ENCODE assay signal across 1 cellular context in the genomic region with DNA sequence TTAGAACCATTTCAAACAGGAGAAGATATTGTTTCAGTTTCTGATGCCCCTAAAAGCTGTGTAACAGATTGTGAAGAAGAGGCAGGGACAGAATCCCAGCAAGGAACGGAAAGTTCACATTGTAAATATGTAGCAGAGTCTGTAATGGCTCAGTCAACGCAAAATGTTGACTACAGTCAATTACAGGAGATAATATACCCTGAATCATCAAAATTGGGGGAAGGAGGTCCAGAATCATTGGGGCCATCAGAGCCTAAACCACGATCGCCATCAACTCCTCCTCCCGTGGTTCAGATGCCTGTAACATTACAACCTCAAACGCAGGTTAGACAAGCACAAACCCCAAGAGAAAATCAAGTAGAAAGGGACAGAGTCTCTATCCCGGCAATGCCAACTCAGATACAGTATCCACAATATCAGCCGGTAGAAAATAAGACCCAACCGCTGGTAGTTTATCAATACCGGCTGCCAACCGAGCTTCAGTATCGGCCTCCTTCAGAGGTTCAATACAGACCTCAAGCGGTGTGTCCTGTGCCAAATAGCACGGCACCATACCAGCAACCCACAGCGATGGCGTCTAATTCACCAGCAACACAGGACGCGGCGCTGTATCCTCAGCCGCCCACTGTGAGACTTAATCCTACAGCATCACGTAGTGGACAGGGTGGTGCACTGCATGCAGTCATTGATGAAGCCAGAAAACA.
TF ChIP-seq lines count a peak whose summit lies in the region.

No MANE protein-coding gene starts in this region.

TF ChIP-seq in HEK293, 187 proteins besides CTCF, POLR2A, EP300 and RAD21 (continued from another document):
- no peak for TF ChIP-seq ZNF747 (tag by site-specific recombination; IDR thresholded peaks at IDR 0.05)
- no peak for TF ChIP-seq SP2 (tag by site-specific recombination; IDR thresholded peaks at IDR 0.05)
- TF ChIP-seq ZNF366 (tag by site-specific recombination; conservative IDR thresholded peaks at IDR 0.05) = no peak
- TF ChIP-seq, protein P1, sequence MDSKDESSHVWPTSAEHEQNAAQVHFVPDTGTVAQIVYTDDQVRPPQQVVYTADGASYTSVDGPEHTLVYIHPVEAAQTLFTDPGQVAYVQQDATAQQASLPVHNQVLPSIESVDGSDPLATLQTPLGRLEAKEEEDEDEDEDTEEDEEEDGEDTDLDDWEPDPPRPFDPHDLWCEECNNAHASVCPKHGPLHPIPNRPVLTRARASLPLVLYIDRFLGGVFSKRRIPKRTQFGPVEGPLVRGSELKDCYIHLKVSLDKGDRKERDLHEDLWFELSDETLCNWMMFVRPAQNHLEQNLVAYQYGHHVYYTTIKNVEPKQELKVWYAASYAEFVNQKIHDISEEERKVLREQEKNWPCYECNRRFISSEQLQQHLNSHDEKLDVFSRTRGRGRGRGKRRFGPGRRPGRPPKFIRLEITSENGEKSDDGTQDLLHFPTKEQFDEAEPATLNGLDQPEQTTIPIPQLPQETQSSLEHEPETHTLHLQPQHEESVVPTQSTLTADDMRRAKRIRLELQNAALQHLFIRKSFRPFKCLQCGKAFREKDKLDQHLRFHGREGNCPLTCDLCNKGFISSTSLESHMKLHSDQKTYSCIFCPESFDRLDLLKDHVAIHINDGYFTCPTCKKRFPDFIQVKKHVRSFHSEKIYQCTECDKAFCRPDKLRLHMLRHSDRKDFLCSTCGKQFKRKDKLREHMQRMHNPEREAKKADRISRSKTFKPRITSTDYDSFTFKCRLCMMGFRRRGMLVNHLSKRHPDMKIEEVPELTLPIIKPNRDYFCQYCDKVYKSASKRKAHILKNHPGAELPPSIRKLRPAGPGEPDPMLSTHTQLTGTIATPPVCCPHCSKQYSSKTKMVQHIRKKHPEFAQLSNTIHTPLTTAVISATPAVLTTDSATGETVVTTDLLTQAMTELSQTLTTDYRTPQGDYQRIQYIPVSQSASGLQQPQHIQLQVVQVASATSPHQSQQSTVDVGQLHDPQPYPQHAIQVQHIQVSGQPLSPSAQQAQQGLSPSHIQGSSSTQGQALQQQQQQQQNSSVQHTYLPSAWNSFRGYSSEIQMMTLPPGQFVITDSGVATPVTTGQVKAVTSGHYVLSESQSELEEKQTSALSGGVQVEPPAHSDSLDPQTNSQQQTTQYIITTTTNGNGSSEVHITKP (tag by site-specific recombination; IDR thresholded peaks at IDR 0.05) = 0 out of 2 replicates have a peak, but pooled peaks have one; percentile 18
- no peak for TF ChIP-seq ZNF132 (tag by site-specific recombination; IDR thresholded peaks at IDR 0.05; ENCODE audit: borderline replicate concordance)
- no peak for TF ChIP-seq ZNF776 (tag by site-specific recombination; IDR thresholded peaks at IDR 0.05; ENCODE audit: borderline replicate concordance)
- TF ChIP-seq ZNF654 (tag by site-specific recombination; IDR thresholded peaks at IDR 0.05; ENCODE audit: low read depth) = peak; percentile 91
- TF ChIP-seq, protein P2, sequence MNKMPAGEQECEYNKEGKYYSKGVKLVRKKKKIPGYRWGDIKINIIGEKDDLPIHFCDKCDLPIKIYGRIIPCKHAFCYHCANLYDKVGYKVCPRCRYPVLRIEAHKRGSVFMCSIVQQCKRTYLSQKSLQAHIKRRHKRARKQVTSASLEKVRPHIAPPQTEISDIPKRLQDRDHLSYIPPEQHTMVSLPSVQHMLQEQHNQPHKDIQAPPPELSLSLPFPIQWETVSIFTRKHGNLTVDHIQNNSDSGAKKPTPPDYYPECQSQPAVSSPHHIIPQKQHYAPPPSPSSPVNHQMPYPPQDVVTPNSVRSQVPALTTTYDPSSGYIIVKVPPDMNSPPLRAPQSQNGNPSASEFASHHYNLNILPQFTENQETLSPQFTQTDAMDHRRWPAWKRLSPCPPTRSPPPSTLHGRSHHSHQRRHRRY (tag by site-specific recombination; IDR thresholded peaks at IDR 0.05) = no peak
- TF ChIP-seq, protein P3, sequence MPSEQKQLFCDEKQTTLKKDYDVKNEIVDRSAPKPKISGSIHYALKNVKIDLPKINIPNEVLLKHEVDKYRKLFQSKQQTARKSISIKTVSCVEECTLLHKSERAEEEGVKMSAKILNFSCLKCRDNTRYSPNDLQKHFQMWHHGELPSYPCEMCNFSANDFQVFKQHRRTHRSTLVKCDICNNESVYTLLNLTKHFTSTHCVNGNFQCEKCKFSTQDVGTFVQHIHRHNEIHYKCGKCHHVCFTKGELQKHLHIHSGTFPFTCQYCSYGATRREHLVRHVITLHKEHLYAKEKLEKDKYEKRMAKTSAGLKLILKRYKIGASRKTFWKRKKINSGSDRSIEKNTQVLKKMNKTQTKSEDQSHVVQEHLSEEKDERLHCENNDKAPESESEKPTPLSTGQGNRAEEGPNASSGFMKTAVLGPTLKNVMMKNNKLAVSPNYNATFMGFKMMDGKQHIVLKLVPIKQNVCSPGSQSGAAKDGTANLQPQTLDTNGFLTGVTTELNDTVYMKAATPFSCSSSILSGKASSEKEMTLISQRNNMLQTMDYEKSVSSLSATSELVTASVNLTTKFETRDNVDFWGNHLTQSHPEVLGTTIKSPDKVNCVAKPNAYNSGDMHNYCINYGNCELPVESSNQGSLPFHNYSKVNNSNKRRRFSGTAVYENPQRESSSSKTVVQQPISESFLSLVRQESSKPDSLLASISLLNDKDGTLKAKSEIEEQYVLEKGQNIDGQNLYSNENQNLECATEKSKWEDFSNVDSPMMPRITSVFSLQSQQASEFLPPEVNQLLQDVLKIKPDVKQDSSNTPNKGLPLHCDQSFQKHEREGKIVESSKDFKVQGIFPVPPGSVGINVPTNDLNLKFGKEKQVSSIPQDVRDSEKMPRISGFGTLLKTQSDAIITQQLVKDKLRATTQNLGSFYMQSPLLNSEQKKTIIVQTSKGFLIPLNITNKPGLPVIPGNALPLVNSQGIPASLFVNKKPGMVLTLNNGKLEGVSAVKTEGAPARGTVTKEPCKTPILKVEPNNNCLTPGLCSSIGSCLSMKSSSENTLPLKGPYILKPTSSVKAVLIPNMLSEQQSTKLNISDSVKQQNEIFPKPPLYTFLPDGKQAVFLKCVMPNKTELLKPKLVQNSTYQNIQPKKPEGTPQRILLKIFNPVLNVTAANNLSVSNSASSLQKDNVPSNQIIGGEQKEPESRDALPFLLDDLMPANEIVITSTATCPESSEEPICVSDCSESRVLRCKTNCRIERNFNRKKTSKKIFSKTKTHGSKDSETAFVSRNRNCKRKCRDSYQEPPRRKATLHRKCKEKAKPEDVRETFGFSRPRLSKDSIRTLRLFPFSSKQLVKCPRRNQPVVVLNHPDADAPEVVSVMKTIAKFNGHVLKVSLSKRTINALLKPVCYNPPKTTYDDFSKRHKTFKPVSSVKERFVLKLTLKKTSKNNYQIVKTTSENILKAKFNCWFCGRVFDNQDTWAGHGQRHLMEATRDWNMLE (tag by site-specific recombination; conservative IDR thresholded peaks at IDR 0.05; ENCODE audit: low read depth) = peak; percentile 33; the same call in 1 of the 2 replicates
- TF ChIP-seq ZNF2 (tag by site-specific recombination; IDR thresholded peaks at IDR 0.05) = peak; percentile 56; the same call in 1 of the 2 replicates
- TF ChIP-seq ZFHX2 (tag by site-specific recombination; conservative IDR thresholded peaks at IDR 0.05) = peak; percentile 53
- peak; percentile 76; the same call in 1 of the 2 replicates for TF ChIP-seq YY1 (tag by site-specific recombination; IDR thresholded peaks at IDR 0.05)
- no peak for TF ChIP-seq ZFP3 (tag by site-specific recombination; IDR thresholded peaks at IDR 0.05; ENCODE audit: low read depth)
- TF ChIP-seq, protein P4, sequence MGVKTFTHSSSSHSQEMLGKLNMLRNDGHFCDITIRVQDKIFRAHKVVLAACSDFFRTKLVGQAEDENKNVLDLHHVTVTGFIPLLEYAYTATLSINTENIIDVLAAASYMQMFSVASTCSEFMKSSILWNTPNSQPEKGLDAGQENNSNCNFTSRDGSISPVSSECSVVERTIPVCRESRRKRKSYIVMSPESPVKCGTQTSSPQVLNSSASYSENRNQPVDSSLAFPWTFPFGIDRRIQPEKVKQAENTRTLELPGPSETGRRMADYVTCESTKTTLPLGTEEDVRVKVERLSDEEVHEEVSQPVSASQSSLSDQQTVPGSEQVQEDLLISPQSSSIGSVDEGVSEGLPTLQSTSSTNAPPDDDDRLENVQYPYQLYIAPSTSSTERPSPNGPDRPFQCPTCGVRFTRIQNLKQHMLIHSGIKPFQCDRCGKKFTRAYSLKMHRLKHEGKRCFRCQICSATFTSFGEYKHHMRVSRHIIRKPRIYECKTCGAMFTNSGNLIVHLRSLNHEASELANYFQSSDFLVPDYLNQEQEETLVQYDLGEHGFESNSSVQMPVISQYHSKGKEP (tag by site-specific recombination; IDR thresholded peaks at IDR 0.05) = no peak
- peak; percentile 31; the same call in 1 of the 2 replicates for TF ChIP-seq ZNF335 (tag by site-specific recombination; conservative IDR thresholded peaks at IDR 0.05)
- TF ChIP-seq EGR2 (tag by site-specific recombination; IDR thresholded peaks at IDR 0.05; ENCODE audit: low read depth) = peak; percentile 17; the same call in 1 of the 2 replicates
- peak; percentile 62 for TF ChIP-seq YY2 (tag by site-specific recombination; IDR thresholded peaks at IDR 0.05)
- 0 out of 2 replicates have a peak, but pooled peaks have one; percentile 48 for TF ChIP-seq ZNF223 (tag by site-specific recombination; IDR thresholded peaks at IDR 0.05)
- no peak for TF ChIP-seq ZFP69B (tag by site-specific recombination; IDR thresholded peaks at IDR 0.05)
- TF ChIP-seq ZNF184 (tag by site-specific recombination; IDR thresholded peaks at IDR 0.05) = no peak
